Comparison of ENCODE assay signal across 9 cellular contexts in genomic region chr10:58177362-58177947, GRCh38.
DNase-seq lines count a peak whose midpoint lies in the region; ATAC-seq and TF ChIP-seq lines count a peak whose summit lies in the region.
"Had no signal": no experiment of that assay in that cellular context is flagged by ENCODE, and none has a peak within 500 bp of the region (broad histone marks: within the 10 kb centered on the region; RNA-seq: fewer than 3 reads in every experiment).

No MANE protein-coding gene starts in this region.

- H3K36me3 ChIP-seq in thoracic aorta: no peaks in the 10 kb centered on the region
- no peaks in the 10 kb centered on the region for H3K36me3 ChIP-seq in effector memory CD4-positive, alpha-beta T cell (ENCODE audit: control insufficient read depth, insufficient read depth, low read length)
- H3K36me3 ChIP-seq: SJCRH30 had no signal

- no peaks in the 10 kb centered on the region for H3K4me1 ChIP-seq in thoracic aorta (ENCODE audit: control insufficient read depth in 1 of 2, low read depth in 2 of 2)
- no peaks in the 10 kb centered on the region for H3K4me1 ChIP-seq in effector memory CD4-positive, alpha-beta T cell (ENCODE audit: control insufficient read depth, insufficient read depth, low read length, poor library complexity, severe bottlenecking)

- H3K27ac ChIP-seq in thoracic aorta: no peak overlapping the region
- no peak overlapping the region for H3K27ac ChIP-seq in effector memory CD4-positive, alpha-beta T cell (ENCODE audit: insufficient read depth, low read length, poor library complexity, severe bottlenecking)
- H3K27ac ChIP-seq: SJCRH30 had no signal

- TF ChIP-seq CTCF in foreskin fibroblast (IDR thresholded peaks at IDR 0.05; ENCODE audit: low read depth, low read length) (peak; percentile 30), thoracic aorta (IDR thresholded peaks at IDR 0.05) (peak; percentile 58)

- no peaks in the 10 kb centered on the region for H3K27me3 ChIP-seq in thoracic aorta (replicated peaks; ENCODE audit: insufficient read depth)
- H3K27me3 ChIP-seq in effector memory CD4-positive, alpha-beta T cell (replicated peaks; ENCODE audit: control insufficient read depth, insufficient read depth, low read length, poor library complexity, severe bottlenecking): no peaks in the 10 kb centered on the region
- H3K27me3 ChIP-seq: SJCRH30 had no signal

- H3K9me3 ChIP-seq in thoracic aorta: no peaks in the 10 kb centered on the region
- no peaks in the 10 kb centered on the region for H3K9me3 ChIP-seq in effector memory CD4-positive, alpha-beta T cell (ENCODE audit: control insufficient read depth, low read length)
- H3K9me3 ChIP-seq: SJCRH30 had no signal

- H3K4me3 ChIP-seq in foreskin fibroblast (ENCODE audit: low read depth in 1 of 2, low read length in 2 of 2) (no peak overlapping the region), thoracic aorta (no peak overlapping the region)
- no peak overlapping the region for H3K4me3 ChIP-seq in effector memory CD4-positive, alpha-beta T cell (ENCODE audit: insufficient read depth, low read depth, low read length, poor library complexity, severe bottlenecking)
- H3K4me3 ChIP-seq: SJCRH30 had no signal

- peak; percentile 50 for ATAC-seq in HG03103 (IDR thresholded peaks at IDR 0.05; ENCODE audit: low read depth, unreplicated experiment)
- ATAC-seq in thoracic aorta (ENCODE audit: insufficient number of reproducible peaks, low FRiP score, low read depth): no peak
- ATAC-seq in HG03571 (IDR thresholded peaks at IDR 0.05; ENCODE audit: unreplicated experiment): no peak

- DNase-seq in EH (ENCODE audit: low read depth) (peak; percentile 51), SK-N-DZ (ENCODE audit: low spot score) (peak; percentile 35), foreskin fibroblast (peak in 1 of 2 donors; percentile 28), thoracic aorta (ENCODE audit: low spot score) (no peak), activated gamma-delta T cell (lab: John Stamatoyannopoulos, UW) (no peak)
- no peak for DNase-seq in effector memory CD4-positive, alpha-beta T cell

Comparison
In these comparisons a context has a peak if more than half of its experiments do, and no peak if none do; other contexts are left out.
1. DNase-seq: peak in EH (single experiment) and SK-N-DZ (single experiment); none in thoracic aorta (single experiment), activated gamma-delta T cell (single experiment) and effector memory CD4-positive, alpha-beta T cell (0 of 3).